Comparison of ENCODE assay signal across 8 cellular contexts in genomic region chr1:149390173-149390926, GRCh38.
DNase-seq lines count a peak whose midpoint lies in the region; ATAC-seq and TF ChIP-seq lines count a peak whose summit lies in the region.
"Not testable (repeated sequence)": the region's sequence is repeated elsewhere in the genome, so short reads cannot be mapped to it uniquely, and the experiment has no call there.

No MANE protein-coding gene starts in this region.

- intact Hi-C loops in CD8-positive, alpha-beta T cell (cut with DNase I, micrococcal nuclease): not testable (repeated sequence)

- H3K79me2 ChIP-seq in trophoblast cell (ENCODE audit: control insufficient read depth, insufficient read depth, low read length, poor library complexity): not testable (repeated sequence)

- peak overlapping the region; percentile 49 for H3K4me3 ChIP-seq in CD8-positive, alpha-beta T cell (ENCODE audit: low read depth, low read length)
- H3K4me3 ChIP-seq in iPS DF 6.9 (ENCODE audit: low read length): peak overlapping the region; percentile 38; the same call in 1 of the 2 replicates
- not testable (repeated sequence) for H3K4me3 ChIP-seq in trophoblast cell (ENCODE audit: low read depth, low read length)

- WGBS in iPS DF 6.9 (ENCODE audit: insufficient coverage, insufficient read length): no CpG with 5 or more reads among the region's 69 CpGs
- WGBS in trophoblast cell (ENCODE audit: extremely low coverage, insufficient coverage, insufficient read length): no CpG with 5 or more reads among the region's 69 CpGs

- peaks cover 14% of the 10 kb centered on the region for H3K4me1 Mint-ChIP-seq in CD8-positive, alpha-beta T cell (ENCODE audit: low read depth)
- H3K4me1 Mint-ChIP-seq in IgD-negative memory B cell; chondrocyte (ENCODE audit: low read depth): not testable (repeated sequence)
- peaks cover 11% of the 10 kb centered on the region for H3K4me1 Mint-ChIP-seq in activated CD8-positive, alpha-beta memory T cell treated with anti-CD3 and anti-CD28 coated beads, Interleukin-2, amount 10 ng/mL, durations not matched to agents 7 days and 5 days

- peak overlapping the region; percentile 90 for H3K27ac Mint-ChIP-seq in CD8-positive, alpha-beta T cell
- H3K27ac Mint-ChIP-seq in IgD-negative memory B cell: peak overlapping the region in 2 of 3 donors; percentile 23 to 42
- H3K27ac Mint-ChIP-seq in activated CD8-positive, alpha-beta memory T cell treated with anti-CD3 and anti-CD28 coated beads, Interleukin-2, amount 10 ng/mL, durations not matched to agents 7 days and 5 days: peak overlapping the region; percentile 76
- H3K27ac Mint-ChIP-seq in chondrocyte (ENCODE audit: unreplicated experiment): peak overlapping the region; percentile 61

- POLR2A ChIA-PET in CD8-positive, alpha-beta T cell (lab: Charles Lee): not testable (repeated sequence)

- TF ChIP-seq CTCF in CD8-positive, alpha-beta T cell (IDR thresholded peaks at IDR 0.05); chondrocyte (IDR thresholded peaks at IDR 0.05): not testable (repeated sequence)

- peak; percentile 84 for ATAC-seq in CD8-positive, alpha-beta T cell
- ATAC-seq in activated CD8-positive, alpha-beta memory T cell treated with anti-CD3 and anti-CD28 coated beads, Interleukin-2, amount 10 ng/mL, durations not matched to agents 7 days and 5 days: peak; percentile 97

- not testable (repeated sequence) for H2AK5ac ChIP-seq in trophoblast cell (ENCODE audit: low read length)

- not testable (repeated sequence) for H3K4ac ChIP-seq in trophoblast cell (ENCODE audit: low read depth, low read length)

- not testable (repeated sequence) for H4K12ac ChIP-seq in trophoblast cell (ENCODE audit: low read depth, low read length)

- H2BK12ac ChIP-seq in trophoblast cell (ENCODE audit: low read length): not testable (repeated sequence)

- not testable (repeated sequence) for H3K27me3 ChIP-seq in CD8-positive, alpha-beta T cell (ENCODE audit: insufficient read depth, low read length); iPS DF 6.9 (ENCODE audit: control insufficient read depth, insufficient read depth, low read length); trophoblast cell (ENCODE audit: insufficient read depth, low read length)

- H3K14ac ChIP-seq in trophoblast cell (ENCODE audit: low read length): not testable (repeated sequence)

- not testable (repeated sequence) for H3K27ac ChIP-seq in CD8-positive, alpha-beta T cell (ENCODE audit: low read depth, low read length); iPS DF 6.9 (ENCODE audit: low read length); trophoblast cell (ENCODE audit: low read depth, low read length)

- H3K4me1 ChIP-seq in CD8-positive, alpha-beta T cell (ENCODE audit: insufficient read depth, low read length); iPS DF 6.9 (ENCODE audit: control insufficient read depth, insufficient read depth, low read length); trophoblast cell (ENCODE audit: control insufficient read depth in 1 of 2, insufficient read depth in 2 of 2, low read length in 2 of 2): not testable (repeated sequence)

- H3K9me3 Mint-ChIP-seq in CD8-positive, alpha-beta T cell; IgD-negative memory B cell; activated CD8-positive, alpha-beta memory T cell treated with anti-CD3 and anti-CD28 coated beads, Interleukin-2, amount 10 ng/mL, durations not matched to agents 7 days and 5 days (ENCODE audit: low read depth); chondrocyte (ENCODE audit: low read depth): not testable (repeated sequence)

- H3K36me3 Mint-ChIP-seq in CD8-positive, alpha-beta T cell; IgD-negative memory B cell; activated CD8-positive, alpha-beta memory T cell treated with anti-CD3 and anti-CD28 coated beads, Interleukin-2, amount 10 ng/mL, durations not matched to agents 7 days and 5 days; chondrocyte (ENCODE audit: low read depth): not testable (repeated sequence)

- DNase-seq in CD8-positive, alpha-beta T cell: peak; percentile 26 to 81 (median 51)
- DNase-seq in RPMI8226 (peak; percentile 64), chondrocyte (ENCODE audit: low spot score) (peak; percentile 57), iPS DF 6.9 (ENCODE audit: low read depth, low spot score) (peak; percentile 4), trophoblast cell (peak; percentile 10 to 69)
- peak; percentile 75 for DNase-seq in activated CD8-positive, alpha-beta memory T cell treated with anti-CD3 and anti-CD28 coated beads, Interleukin-2, amount 10 ng/mL, durations not matched to agents 7 days and 5 days
- DNase-seq in stimulated activated CD8-positive, alpha-beta memory T cell treated with anti-CD3 and anti-CD28 coated beads, Interleukin-7, amount 100 ng/mL, for 48 hours (ENCODE audit: extremely low read depth in 1 of 2, low read depth in 1 of 2): peak; percentile 29 to 34

- not testable (repeated sequence) for H3K9me3 ChIP-seq in CD8-positive, alpha-beta T cell (ENCODE audit: low read length); iPS DF 6.9 (ENCODE audit: control insufficient read depth, insufficient read depth, low read length); trophoblast cell (ENCODE audit: insufficient read depth, low read depth, low read length)

- CTCF ChIA-PET in CD8-positive, alpha-beta T cell (lab: Charles Lee); activated CD8-positive, alpha-beta memory T cell treated with anti-CD3 and anti-CD28 coated beads, Interleukin-2, amount 10 ng/mL, durations not matched to agents 7 days and 5 days (lab: Charles Lee): not testable (repeated sequence)

- H4K8ac ChIP-seq in trophoblast cell (ENCODE audit: low read depth, low read length): not testable (repeated sequence)

- not testable (repeated sequence) for H3K9ac ChIP-seq in trophoblast cell (ENCODE audit: low read length)

- H2AFZ ChIP-seq in trophoblast cell (ENCODE audit: insufficient read depth, low read length, poor library complexity): not testable (repeated sequence)

- not testable (repeated sequence) for H3K23ac ChIP-seq in trophoblast cell (ENCODE audit: low read length)

- H3K4me3 Mint-ChIP-seq in CD8-positive, alpha-beta T cell: peak overlapping the region; percentile 87
- H3K4me3 Mint-ChIP-seq in IgD-negative memory B cell (peak overlapping the region; percentile 72 to 92 (median 86)), chondrocyte (ENCODE audit: unreplicated experiment) (peak overlapping the region; percentile 76)
- peak overlapping the region; percentile 79 for H3K4me3 Mint-ChIP-seq in activated CD8-positive, alpha-beta memory T cell treated with anti-CD3 and anti-CD28 coated beads, Interleukin-2, amount 10 ng/mL, durations not matched to agents 7 days and 5 days

- peak overlapping the region; percentile 50 for H3K4me2 ChIP-seq in trophoblast cell (ENCODE audit: low read length)

- H3K36me3 ChIP-seq in CD8-positive, alpha-beta T cell (ENCODE audit: insufficient read depth, low read length); iPS DF 6.9 (ENCODE audit: control insufficient read depth, insufficient read depth, low read length); trophoblast cell (ENCODE audit: control insufficient read depth in 1 of 2, insufficient read depth in 2 of 2, low read length in 2 of 2): not testable (repeated sequence)

- H3K79me1 ChIP-seq in trophoblast cell (ENCODE audit: low read length): not testable (repeated sequence)

- H2BK120ac ChIP-seq in trophoblast cell (ENCODE audit: insufficient read depth, low read length, poor library complexity): not testable (repeated sequence)

- not testable (repeated sequence) for H4K91ac ChIP-seq in trophoblast cell (ENCODE audit: low read depth, low read length)

- H2BK5ac ChIP-seq in trophoblast cell (ENCODE audit: low read depth, low read length, poor library complexity): not testable (repeated sequence)

- H3K27me3 Mint-ChIP-seq in CD8-positive, alpha-beta T cell (ENCODE audit: low read depth); IgD-negative memory B cell; activated CD8-positive, alpha-beta memory T cell treated with anti-CD3 and anti-CD28 coated beads, Interleukin-2, amount 10 ng/mL, durations not matched to agents 7 days and 5 days; chondrocyte (ENCODE audit: low read depth): not testable (repeated sequence)

- H3K18ac ChIP-seq in trophoblast cell (ENCODE audit: low read length): not testable (repeated sequence)

Comparison
In these comparisons a context has a peak if more than half of its experiments do, and no peak if none do; other contexts are left out.
1. DNase-seq: peak in every context shown above with its lines; median percentile 75 in activated CD8-positive, alpha-beta memory T cell treated with anti-CD3 and anti-CD28 coated beads, Interleukin-2, amount 10 ng/mL, durations not matched to agents 7 days and 5 days; 64 in RPMI8226; 57 in chondrocyte; 51 in CD8-positive, alpha-beta T cell; 40 in trophoblast cell; 32 in stimulated activated CD8-positive, alpha-beta memory T cell treated with anti-CD3 and anti-CD28 coated beads, Interleukin-7, amount 100 ng/mL, for 48 hours; 4 in iPS DF 6.9.
2. H3K27ac Mint-ChIP-seq: peak in every context shown above with its lines; median percentile 90 in CD8-positive, alpha-beta T cell; 76 in activated CD8-positive, alpha-beta memory T cell treated with anti-CD3 and anti-CD28 coated beads, Interleukin-2, amount 10 ng/mL, durations not matched to agents 7 days and 5 days; 61 in chondrocyte; 32 in IgD-negative memory B cell.